In the genomic region with DNA sequence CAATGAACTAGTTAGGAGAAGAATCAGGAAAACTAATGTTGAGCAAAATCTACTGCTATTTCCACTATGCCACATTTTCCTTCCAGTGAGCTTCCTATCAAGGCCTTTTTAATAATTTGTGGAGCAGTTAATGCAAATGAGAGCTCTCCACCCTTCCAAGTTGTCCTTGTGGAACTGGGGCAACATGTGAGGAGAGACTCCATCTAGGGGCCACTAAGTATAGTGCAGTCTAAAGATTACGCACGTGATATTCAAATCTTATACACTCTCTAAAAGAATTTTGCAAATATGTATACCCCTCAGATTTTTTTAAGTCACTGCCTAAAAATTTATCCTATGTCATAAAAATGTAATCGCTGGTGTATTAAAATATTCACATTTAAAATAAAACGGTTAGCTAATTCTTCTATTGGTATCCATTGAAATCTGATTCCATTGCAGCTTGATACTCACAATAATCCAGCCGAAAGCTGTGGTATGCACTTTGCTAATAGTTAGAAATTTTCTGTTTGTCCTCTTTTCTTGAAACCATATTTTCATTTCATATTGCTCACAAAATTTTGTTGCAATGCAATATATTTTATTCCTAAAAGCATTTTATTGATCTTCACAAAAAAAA, we compare ENCODE assay signal across 8 cellular contexts.
DNase-seq lines count a peak whose midpoint lies in the region; ATAC-seq lines count a peak whose summit lies in the region.

No MANE protein-coding gene starts in this region.

- peaks cover 7% of the 10 kb centered on the region for H3K27me3 Mint-ChIP-seq in activated T-cell treated with anti-CD3 and anti-CD28 coated beads, Interleukin-2, amount 50 U/mL, for 24 hours

- H3K4me1 Mint-ChIP-seq in activated T-cell treated with anti-CD3 and anti-CD28 coated beads, Interleukin-2, amount 50 U/mL, for 24 hours (ENCODE audit: low read depth): no peaks in the 10 kb centered on the region

- peak; percentile 40 for DNase-seq in NOMO-1 treated with DMSO at 0.1 percent for 48 hours (lab: John Stamatoyannopoulos, UW; ENCODE audit: unreplicated experiment)
- DNase-seq in NOMO-1 treated with dmso at 0.1 percent for 144 hours (lab: John Stamatoyannopoulos, UW; ENCODE audit: unreplicated experiment): no peak
- peak; percentile 57 to 87 for DNase-seq in Kasumi-1 (lab: John Stamatoyannopoulos, UW)
- peak; percentile 41 for DNase-seq in SW480 (ENCODE audit: low spot score)
- DNase-seq in inferior parietal cortex (ENCODE audit: extremely low spot score): peak; percentile 42
- no peak for DNase-seq in activated T-cell treated with anti-CD3 and anti-CD28 coated beads, Interleukin-2, amount 50 U/mL, for 24 hours

- ATAC-seq in HG02884 (IDR thresholded peaks at IDR 0.05; ENCODE audit: unreplicated experiment) (no peak), GM21381 (IDR thresholded peaks at IDR 0.05; ENCODE audit: unreplicated experiment) (no peak)

- H3K27ac Mint-ChIP-seq in activated T-cell treated with anti-CD3 and anti-CD28 coated beads, Interleukin-2, amount 50 U/mL, for 24 hours: no peak overlapping the region

- no peaks in the 10 kb centered on the region for H3K9me3 Mint-ChIP-seq in activated T-cell treated with anti-CD3 and anti-CD28 coated beads, Interleukin-2, amount 50 U/mL, for 24 hours

- no peaks in the 10 kb centered on the region for H3K36me3 Mint-ChIP-seq in activated T-cell treated with anti-CD3 and anti-CD28 coated beads, Interleukin-2, amount 50 U/mL, for 24 hours (ENCODE audit: low read depth)

- no peak overlapping the region for H3K4me3 Mint-ChIP-seq in activated T-cell treated with anti-CD3 and anti-CD28 coated beads, Interleukin-2, amount 50 U/mL, for 24 hours

Comparison
In these comparisons a context has a peak if more than half of its experiments do, and no peak if none do; other contexts are left out.
1. DNase-seq: peak in NOMO-1 treated with DMSO at 0.1 percent for 48 hours (single experiment), Kasumi-1 (2 of 2), SW480 (single experiment) and inferior parietal cortex (single experiment); none in NOMO-1 treated with dmso at 0.1 percent for 144 hours (single experiment) and activated T-cell treated with anti-CD3 and anti-CD28 coated beads, Interleukin-2, amount 50 U/mL, for 24 hours (single experiment).